In the genomic region with DNA sequence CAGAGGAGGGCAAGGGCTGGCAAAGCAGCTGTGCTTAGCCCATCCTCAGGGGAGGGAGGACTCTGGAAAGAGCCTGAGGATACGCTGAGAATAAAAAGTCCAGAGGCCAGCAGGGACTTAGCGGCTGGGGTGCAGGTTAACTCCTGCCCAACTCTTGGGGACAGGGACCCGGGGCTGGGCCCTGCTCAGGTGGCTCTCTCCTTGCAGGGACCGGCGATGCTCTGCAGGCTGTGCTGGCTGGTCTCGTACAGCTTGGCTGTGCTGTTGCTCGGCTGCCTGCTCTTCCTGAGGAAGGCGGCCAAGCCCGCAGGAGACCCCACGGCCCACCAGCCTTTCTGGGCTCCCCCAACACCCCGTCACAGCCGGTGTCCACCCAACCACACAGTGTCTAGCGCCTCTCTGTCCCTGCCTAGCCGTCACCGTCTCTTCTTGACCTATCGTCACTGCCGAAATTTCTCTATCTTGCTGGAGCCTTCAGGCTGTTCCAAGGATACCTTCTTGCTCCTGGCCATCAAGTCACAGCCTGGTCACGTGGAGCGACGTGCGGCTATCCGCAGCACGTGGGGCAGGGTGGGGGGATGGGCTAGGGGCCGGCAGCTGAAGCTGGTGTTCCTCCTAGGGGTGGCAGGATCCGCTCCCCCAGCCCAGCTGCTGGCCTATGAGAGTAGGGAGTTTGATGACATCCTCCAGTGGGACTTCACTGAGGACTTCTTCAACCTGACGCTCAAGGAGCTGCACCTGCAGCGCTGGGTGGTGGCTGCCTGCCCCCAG, we compare ENCODE assay signal across 1 cellular context.
TF ChIP-seq lines count a peak whose summit lies in the region.

No MANE protein-coding gene starts in this region.

TF ChIP-seq in WTC11, 78 proteins besides CTCF, POLR2A, EP300 and RAD21 (continued from another document):
- no peak for TF ChIP-seq HMGXB4 (CRISPR knock-in tag; IDR thresholded peaks at IDR 0.05)
- 0 out of 2 replicates have a peak, but pooled peaks have one; percentile 13 for TF ChIP-seq CREB1 (CRISPR knock-in tag; IDR thresholded peaks at IDR 0.05)
TF ChIP-seq in WTC11: peak in this region for 6.
